16 cellular contexts compared by ENCODE assay signal in the genomic region with DNA sequence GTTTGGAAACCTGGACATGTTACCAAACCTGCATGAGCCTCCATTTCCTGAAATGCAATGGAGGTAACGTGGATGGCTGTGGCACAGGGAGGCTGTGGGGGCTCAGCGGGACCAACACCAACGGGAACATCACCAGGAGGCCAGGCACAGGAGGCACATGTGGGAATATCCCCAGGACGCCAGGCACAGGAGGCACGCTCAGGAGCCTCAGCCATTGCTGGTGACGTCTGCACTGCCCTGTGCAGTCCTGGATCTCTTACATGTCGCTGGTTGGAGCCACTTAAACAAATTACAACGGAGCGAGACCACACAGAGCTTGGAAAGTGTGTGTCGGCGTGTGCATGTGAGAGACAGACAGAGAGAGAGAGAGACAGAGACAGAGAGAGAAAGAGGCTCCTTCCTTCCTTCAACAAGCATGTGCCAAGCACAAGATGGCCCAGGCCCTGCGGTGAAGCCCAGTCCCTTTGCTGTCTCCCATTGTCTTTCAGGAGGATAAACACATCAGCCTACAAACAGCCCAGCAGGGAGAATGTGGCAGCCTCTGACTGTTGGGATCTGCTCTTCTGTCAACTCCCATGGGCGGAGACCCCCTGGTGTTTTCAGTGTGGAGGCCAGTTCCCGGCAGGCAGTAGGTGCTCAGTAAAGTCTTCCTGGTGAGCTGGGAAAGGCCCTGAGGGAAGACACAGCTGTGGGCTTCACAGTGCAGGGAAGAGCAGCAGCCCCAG.
A peak's percentile ranks its signal among the peaks of the same experiment; 100 is the strongest.
DNase-seq lines count a peak whose midpoint lies in the region; ATAC-seq and TF ChIP-seq lines count a peak whose summit lies in the region.
"Had no signal": no experiment of that assay in that cellular context is flagged by ENCODE, and none has a peak within 500 bp of the region (broad histone marks: within the 10 kb centered on the region; RNA-seq: fewer than 3 reads in every experiment).

No MANE protein-coding gene starts in this region.

- TF ChIP-seq CTCF in nephron progenitor cell (IDR thresholded peaks at IDR 0.05) (no peak), GM10266 (IDR thresholded peaks at IDR 0.05; ENCODE audit: control insufficient read depth, insufficient read depth, low read depth, missing control alignments) (no peak), neural progenitor cell (IDR thresholded peaks at IDR 0.05) (no peak)

- H3F3A ChIP-seq in neural progenitor cell (ENCODE audit: low read depth): peaks cover 3% of the 10 kb centered on the region

- H3K4me1 Mint-ChIP-seq in nephron progenitor cell (no peaks in the 10 kb centered on the region), neural progenitor cell (peaks cover 6% of the 10 kb centered on the region)
- H3K4me1 Mint-ChIP-seq in stimulated activated memory B cell treated with anti-CD40 and anti-IgM and Interleukin-4, amounts not matched to agents 10 μg/mL and 1 μg/mL and 100 μg/mL, for 72 hours: no peaks in the 10 kb centered on the region

- H3K4me2 ChIP-seq in neural progenitor cell: no peak overlapping the region
- H3K4me2 ChIP-seq: A549 had no signal

- ATAC-seq in stimulated activated memory B cell treated with anti-CD40 and anti-IgM and Interleukin-4, amounts not matched to agents 10 μg/mL and 1 μg/mL and 100 μg/mL, for 72 hours: peak; percentile 14
- no peak for ATAC-seq in GM18498 (IDR thresholded peaks at IDR 0.05; ENCODE audit: unreplicated experiment)
- ATAC-seq: A549 had no signal

- no peaks in the 10 kb centered on the region for H3K79me2 ChIP-seq in neural progenitor cell (ENCODE audit: low read depth)

- H3K27me3 ChIP-seq in neural progenitor cell: no peaks in the 10 kb centered on the region

- no peak overlapping the region for H3K27ac ChIP-seq in neural progenitor cell
- H3K27ac ChIP-seq: 22Rv1, A549, C4-2B, HL-60 had no signal

- H3K36me3 Mint-ChIP-seq in nephron progenitor cell (ENCODE audit: low read depth): no peaks in the 10 kb centered on the region
- H3K36me3 Mint-ChIP-seq in stimulated activated memory B cell treated with anti-CD40 and anti-IgM and Interleukin-4, amounts not matched to agents 10 μg/mL and 1 μg/mL and 100 μg/mL, for 72 hours: no peaks in the 10 kb centered on the region
- no peaks in the 10 kb centered on the region for H3K36me3 Mint-ChIP-seq in neural progenitor cell

- no peak overlapping the region for H3K4me3 Mint-ChIP-seq in nephron progenitor cell
- H3K4me3 Mint-ChIP-seq in stimulated activated memory B cell treated with anti-CD40 and anti-IgM and Interleukin-4, amounts not matched to agents 10 μg/mL and 1 μg/mL and 100 μg/mL, for 72 hours: no peak overlapping the region
- H3K4me3 Mint-ChIP-seq in neural progenitor cell: no peak overlapping the region
- H3K4me3 Mint-ChIP-seq: CD4-positive, alpha-beta T cell; H9 had no signal

- H3K9me3 ChIP-seq in neural progenitor cell (ENCODE audit: low read depth): no peaks in the 10 kb centered on the region
- H3K9me3 ChIP-seq: A549 had no signal

- H3K4me3 ChIP-seq in neural progenitor cell: no peak overlapping the region
- H3K4me3 ChIP-seq: A549 had no signal

- no peaks in the 10 kb centered on the region for H3K4me1 ChIP-seq in neural progenitor cell
- H3K4me1 ChIP-seq: A549, Caco-2 had no signal

- H3K9ac ChIP-seq in neural progenitor cell: no peak overlapping the region

- DNase-seq in NCI-H748 (lab: John Stamatoyannopoulos, UW; ENCODE audit: unreplicated experiment) (peak; percentile 39), NCI-H748 treated with DMSO at 0.1 percent for 48 hours (lab: John Stamatoyannopoulos, UW) (no peak), NCI-H345 (lab: John Stamatoyannopoulos, UW) (peak; percentile 68), nephron progenitor cell (no peak), GM10266 (ENCODE audit: extremely low spot score) (no peak), neural progenitor cell (ENCODE audit: low spot score) (no peak)
- DNase-seq: AML-193; Caco-2; CD4-positive, alpha-beta T cell; H9 had no signal

- no peak overlapping the region for H2AFZ ChIP-seq in neural progenitor cell (replicated peaks)

- H3K27ac Mint-ChIP-seq in nephron progenitor cell: peak overlapping the region; percentile 74
- H3K27ac Mint-ChIP-seq in stimulated activated memory B cell treated with anti-CD40 and anti-IgM and Interleukin-4, amounts not matched to agents 10 μg/mL and 1 μg/mL and 100 μg/mL, for 72 hours: no peak overlapping the region
- H3K27ac Mint-ChIP-seq in neural progenitor cell: no peak overlapping the region
- H3K27ac Mint-ChIP-seq: CD4-positive, alpha-beta T cell; H9 had no signal

- H3K9me3 Mint-ChIP-seq in nephron progenitor cell (peaks cover 13% of the 10 kb centered on the region), neural progenitor cell (peaks cover 8% of the 10 kb centered on the region)
- H3K9me3 Mint-ChIP-seq in stimulated activated memory B cell treated with anti-CD40 and anti-IgM and Interleukin-4, amounts not matched to agents 10 μg/mL and 1 μg/mL and 100 μg/mL, for 72 hours: peaks cover 3% of the 10 kb centered on the region
- H3K9me3 Mint-ChIP-seq: CD4-positive, alpha-beta T cell had no signal

- no peaks in the 10 kb centered on the region for H3K36me3 ChIP-seq in neural progenitor cell

- no peaks in the 10 kb centered on the region for H4K20me1 ChIP-seq in neural progenitor cell (ENCODE audit: low read depth)

- H3K27me3 Mint-ChIP-seq in nephron progenitor cell (ENCODE audit: low read depth, poor library complexity): peaks cover 9% of the 10 kb centered on the region
- H3K27me3 Mint-ChIP-seq in stimulated activated memory B cell treated with anti-CD40 and anti-IgM and Interleukin-4, amounts not matched to agents 10 μg/mL and 1 μg/mL and 100 μg/mL, for 72 hours: no peaks in the 10 kb centered on the region
- H3K27me3 Mint-ChIP-seq in neural progenitor cell (ENCODE audit: insufficient read depth, low read depth): peaks cover 9% of the 10 kb centered on the region
- H3K27me3 Mint-ChIP-seq: CD4-positive, alpha-beta T cell had no signal

Comparison
In these comparisons a context has a peak if more than half of its experiments do, and no peak if none do; other contexts are left out.
1. DNase-seq: peak in NCI-H748 (single experiment) and NCI-H345 (single experiment); none in NCI-H748 treated with DMSO at 0.1 percent for 48 hours (single experiment), nephron progenitor cell (single experiment), GM10266 (single experiment) and neural progenitor cell (single experiment).